In genomic region chr1:38266197-38266520, GRCh38 we compare ENCODE assay signal across 22 cellular contexts.
"Had no signal": no experiment of that assay in that cellular context is flagged by ENCODE, and none has a peak within 500 bp of the region (broad histone marks: within the 10 kb centered on the region; RNA-seq: fewer than 3 reads in every experiment).

No MANE protein-coding gene starts in this region.

- DNase-seq: activated CD4-positive, alpha-beta T cell treated with anti-CD3 and anti-CD28 coated beads, Interleukin-2, amount 10 ng/mL, durations not matched to agents 7 days and 5 days; activated CD4-positive, CD25-positive, alpha-beta regulatory T cell treated with anti-CD3 and anti-CD28 coated beads, Interleukin-2, amount 50 U/mL, for 72 hours; activated CD8-positive, alpha-beta T cell treated with anti-CD3 and anti-CD28 coated beads, Interleukin-2, amount 10 ng/mL, durations not matched to agents 7 days and 5 days; activated gamma-delta T cell treated with Interleukin-2 at 50 U/mL for 16 hours; activated T-cell treated with anti-CD3 and anti-CD28 coated beads, Interleukin-2, amount 50 U/mL, for 1 hour; anterior cingulate cortex; body of pancreas; heart right ventricle; immature natural killer cell; left lung; nephron progenitor cell; nucleus accumbens; sigmoid colon; stimulated activated CD4-positive, alpha-beta T cell treated with anti-CD3 and anti-CD28 coated beads, Interleukin-4, amount 100 ng/mL, for 1 hour; stimulated activated naive CD4-positive, alpha-beta T cell; testis; WERI-Rb-1 had no signal

- H3K79me2 ChIP-seq: parathyroid adenoma had no signal

- H3K9me3 ChIP-seq: body of pancreas, heart right ventricle, left lung, sigmoid colon, testis, vagina had no signal

- ATAC-seq: activated CD8-positive, alpha-beta T cell treated with anti-CD3 and anti-CD28 coated beads, Interleukin-2, amount 10 ng/mL, durations not matched to agents 7 days and 5 days; body of pancreas; heart right ventricle; left lung had no signal

- H3K4me1 ChIP-seq: body of pancreas, heart right ventricle, left lung, parathyroid adenoma, sigmoid colon, testis, vagina had no signal

- FAIRE-seq: TTC549 had no signal

- H3K36me3 ChIP-seq: cardiac muscle cell, heart right ventricle, left lung, sigmoid colon, vagina, WERI-Rb-1 had no signal

- H3K9ac ChIP-seq: parathyroid adenoma had no signal

- H2AFZ ChIP-seq: parathyroid adenoma had no signal

- H3K27me3 ChIP-seq: testis, vagina had no signal

- H3K4me3 ChIP-seq: body of pancreas, cardiac muscle cell, heart right ventricle, left lung, lung, sigmoid colon, testis, vagina had no signal

- H3K27ac ChIP-seq: body of pancreas, cardiac muscle cell, heart right ventricle, left lung, parathyroid adenoma, sigmoid colon, testis, vagina, WERI-Rb-1 had no signal
